Comparison of ENCODE assay signal across 1 cellular context in genomic region chr15:91954211-91954804, GRCh38.
TF ChIP-seq lines count a peak whose summit lies in the region.

No MANE protein-coding gene starts in this region.

TF ChIP-seq in SK-N-SH, 30 proteins besides CTCF, POLR2A, EP300 and RAD21 (continued from another document):
- TF ChIP-seq NFIC (IDR thresholded peaks at IDR 0.05; ENCODE audit: borderline replicate concordance) (no peak), REST (IDR thresholded peaks at IDR 0.05; ENCODE audit: low read depth, low read length) (no peak)
